1 cellular context compared by ENCODE assay signal in the genomic region with DNA sequence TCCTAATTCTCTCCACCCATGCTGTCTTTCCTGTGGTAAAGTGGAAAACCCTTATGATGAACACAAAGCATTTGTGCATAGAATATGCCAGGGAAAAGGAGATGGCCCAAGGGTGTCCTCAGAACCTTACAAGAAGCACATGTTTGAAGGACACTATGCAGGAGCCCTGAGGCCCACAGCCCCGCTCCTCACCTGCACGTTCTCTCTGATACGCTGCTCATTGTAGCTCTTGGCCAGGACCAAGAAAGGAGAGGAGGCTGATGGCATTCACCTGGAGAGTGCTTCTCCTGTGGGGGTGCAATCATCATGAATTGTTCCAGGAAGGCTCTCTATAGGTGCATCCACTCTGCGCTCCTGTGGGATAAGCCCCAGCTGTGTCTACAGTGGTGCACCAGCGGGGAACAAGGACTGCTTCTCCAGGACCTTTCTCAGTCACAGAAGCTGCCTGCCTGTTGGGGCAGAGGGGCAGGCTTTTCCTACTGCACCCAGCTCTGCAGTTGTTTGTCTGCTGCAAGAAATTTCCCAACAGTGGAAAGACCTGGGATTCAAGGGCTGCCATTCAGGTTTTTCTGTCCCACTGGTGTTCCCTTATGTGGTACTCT.
TF ChIP-seq lines count a peak whose summit lies in the region.

No MANE protein-coding gene starts in this region.

TF ChIP-seq in K562, 482 proteins besides CTCF, POLR2A, EP300 and RAD21:
- TF ChIP-seq GABPB2 (CRISPR knock-in tag; conservative IDR thresholded peaks at IDR 0.05) (no peak), ZFP1 (CRISPR knock-in tag; IDR thresholded peaks at IDR 0.05) (no peak), POLR2AphosphoS2 (IDR thresholded peaks at IDR 0.05; ENCODE audit: low read length) (0 out of 2 replicates have a peak, but pooled peaks have one; percentile 42), L3MBTL2 (IDR thresholded peaks at IDR 0.05) (peak; percentile 28; the same call in 1 of the 2 replicates)
- TF ChIP-seq, protein P1, sequence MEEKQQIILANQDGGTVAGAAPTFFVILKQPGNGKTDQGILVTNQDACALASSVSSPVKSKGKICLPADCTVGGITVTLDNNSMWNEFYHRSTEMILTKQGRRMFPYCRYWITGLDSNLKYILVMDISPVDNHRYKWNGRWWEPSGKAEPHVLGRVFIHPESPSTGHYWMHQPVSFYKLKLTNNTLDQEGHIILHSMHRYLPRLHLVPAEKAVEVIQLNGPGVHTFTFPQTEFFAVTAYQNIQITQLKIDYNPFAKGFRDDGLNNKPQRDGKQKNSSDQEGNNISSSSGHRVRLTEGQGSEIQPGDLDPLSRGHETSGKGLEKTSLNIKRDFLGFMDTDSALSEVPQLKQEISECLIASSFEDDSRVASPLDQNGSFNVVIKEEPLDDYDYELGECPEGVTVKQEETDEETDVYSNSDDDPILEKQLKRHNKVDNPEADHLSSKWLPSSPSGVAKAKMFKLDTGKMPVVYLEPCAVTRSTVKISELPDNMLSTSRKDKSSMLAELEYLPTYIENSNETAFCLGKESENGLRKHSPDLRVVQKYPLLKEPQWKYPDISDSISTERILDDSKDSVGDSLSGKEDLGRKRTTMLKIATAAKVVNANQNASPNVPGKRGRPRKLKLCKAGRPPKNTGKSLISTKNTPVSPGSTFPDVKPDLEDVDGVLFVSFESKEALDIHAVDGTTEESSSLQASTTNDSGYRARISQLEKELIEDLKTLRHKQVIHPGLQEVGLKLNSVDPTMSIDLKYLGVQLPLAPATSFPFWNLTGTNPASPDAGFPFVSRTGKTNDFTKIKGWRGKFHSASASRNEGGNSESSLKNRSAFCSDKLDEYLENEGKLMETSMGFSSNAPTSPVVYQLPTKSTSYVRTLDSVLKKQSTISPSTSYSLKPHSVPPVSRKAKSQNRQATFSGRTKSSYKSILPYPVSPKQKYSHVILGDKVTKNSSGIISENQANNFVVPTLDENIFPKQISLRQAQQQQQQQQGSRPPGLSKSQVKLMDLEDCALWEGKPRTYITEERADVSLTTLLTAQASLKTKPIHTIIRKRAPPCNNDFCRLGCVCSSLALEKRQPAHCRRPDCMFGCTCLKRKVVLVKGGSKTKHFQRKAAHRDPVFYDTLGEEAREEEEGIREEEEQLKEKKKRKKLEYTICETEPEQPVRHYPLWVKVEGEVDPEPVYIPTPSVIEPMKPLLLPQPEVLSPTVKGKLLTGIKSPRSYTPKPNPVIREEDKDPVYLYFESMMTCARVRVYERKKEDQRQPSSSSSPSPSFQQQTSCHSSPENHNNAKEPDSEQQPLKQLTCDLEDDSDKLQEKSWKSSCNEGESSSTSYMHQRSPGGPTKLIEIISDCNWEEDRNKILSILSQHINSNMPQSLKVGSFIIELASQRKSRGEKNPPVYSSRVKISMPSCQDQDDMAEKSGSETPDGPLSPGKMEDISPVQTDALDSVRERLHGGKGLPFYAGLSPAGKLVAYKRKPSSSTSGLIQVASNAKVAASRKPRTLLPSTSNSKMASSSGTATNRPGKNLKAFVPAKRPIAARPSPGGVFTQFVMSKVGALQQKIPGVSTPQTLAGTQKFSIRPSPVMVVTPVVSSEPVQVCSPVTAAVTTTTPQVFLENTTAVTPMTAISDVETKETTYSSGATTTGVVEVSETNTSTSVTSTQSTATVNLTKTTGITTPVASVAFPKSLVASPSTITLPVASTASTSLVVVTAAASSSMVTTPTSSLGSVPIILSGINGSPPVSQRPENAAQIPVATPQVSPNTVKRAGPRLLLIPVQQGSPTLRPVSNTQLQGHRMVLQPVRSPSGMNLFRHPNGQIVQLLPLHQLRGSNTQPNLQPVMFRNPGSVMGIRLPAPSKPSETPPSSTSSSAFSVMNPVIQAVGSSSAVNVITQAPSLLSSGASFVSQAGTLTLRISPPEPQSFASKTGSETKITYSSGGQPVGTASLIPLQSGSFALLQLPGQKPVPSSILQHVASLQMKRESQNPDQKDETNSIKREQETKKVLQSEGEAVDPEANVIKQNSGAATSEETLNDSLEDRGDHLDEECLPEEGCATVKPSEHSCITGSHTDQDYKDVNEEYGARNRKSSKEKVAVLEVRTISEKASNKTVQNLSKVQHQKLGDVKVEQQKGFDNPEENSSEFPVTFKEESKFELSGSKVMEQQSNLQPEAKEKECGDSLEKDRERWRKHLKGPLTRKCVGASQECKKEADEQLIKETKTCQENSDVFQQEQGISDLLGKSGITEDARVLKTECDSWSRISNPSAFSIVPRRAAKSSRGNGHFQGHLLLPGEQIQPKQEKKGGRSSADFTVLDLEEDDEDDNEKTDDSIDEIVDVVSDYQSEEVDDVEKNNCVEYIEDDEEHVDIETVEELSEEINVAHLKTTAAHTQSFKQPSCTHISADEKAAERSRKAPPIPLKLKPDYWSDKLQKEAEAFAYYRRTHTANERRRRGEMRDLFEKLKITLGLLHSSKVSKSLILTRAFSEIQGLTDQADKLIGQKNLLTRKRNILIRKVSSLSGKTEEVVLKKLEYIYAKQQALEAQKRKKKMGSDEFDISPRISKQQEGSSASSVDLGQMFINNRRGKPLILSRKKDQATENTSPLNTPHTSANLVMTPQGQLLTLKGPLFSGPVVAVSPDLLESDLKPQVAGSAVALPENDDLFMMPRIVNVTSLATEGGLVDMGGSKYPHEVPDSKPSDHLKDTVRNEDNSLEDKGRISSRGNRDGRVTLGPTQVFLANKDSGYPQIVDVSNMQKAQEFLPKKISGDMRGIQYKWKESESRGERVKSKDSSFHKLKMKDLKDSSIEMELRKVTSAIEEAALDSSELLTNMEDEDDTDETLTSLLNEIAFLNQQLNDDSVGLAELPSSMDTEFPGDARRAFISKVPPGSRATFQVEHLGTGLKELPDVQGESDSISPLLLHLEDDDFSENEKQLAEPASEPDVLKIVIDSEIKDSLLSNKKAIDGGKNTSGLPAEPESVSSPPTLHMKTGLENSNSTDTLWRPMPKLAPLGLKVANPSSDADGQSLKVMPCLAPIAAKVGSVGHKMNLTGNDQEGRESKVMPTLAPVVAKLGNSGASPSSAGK (IDR thresholded peaks at IDR 0.05) = peak; percentile 60
TF ChIP-seq in K562: peak in this region for 3.
